8 cellular contexts compared by ENCODE assay signal in the genomic region with DNA sequence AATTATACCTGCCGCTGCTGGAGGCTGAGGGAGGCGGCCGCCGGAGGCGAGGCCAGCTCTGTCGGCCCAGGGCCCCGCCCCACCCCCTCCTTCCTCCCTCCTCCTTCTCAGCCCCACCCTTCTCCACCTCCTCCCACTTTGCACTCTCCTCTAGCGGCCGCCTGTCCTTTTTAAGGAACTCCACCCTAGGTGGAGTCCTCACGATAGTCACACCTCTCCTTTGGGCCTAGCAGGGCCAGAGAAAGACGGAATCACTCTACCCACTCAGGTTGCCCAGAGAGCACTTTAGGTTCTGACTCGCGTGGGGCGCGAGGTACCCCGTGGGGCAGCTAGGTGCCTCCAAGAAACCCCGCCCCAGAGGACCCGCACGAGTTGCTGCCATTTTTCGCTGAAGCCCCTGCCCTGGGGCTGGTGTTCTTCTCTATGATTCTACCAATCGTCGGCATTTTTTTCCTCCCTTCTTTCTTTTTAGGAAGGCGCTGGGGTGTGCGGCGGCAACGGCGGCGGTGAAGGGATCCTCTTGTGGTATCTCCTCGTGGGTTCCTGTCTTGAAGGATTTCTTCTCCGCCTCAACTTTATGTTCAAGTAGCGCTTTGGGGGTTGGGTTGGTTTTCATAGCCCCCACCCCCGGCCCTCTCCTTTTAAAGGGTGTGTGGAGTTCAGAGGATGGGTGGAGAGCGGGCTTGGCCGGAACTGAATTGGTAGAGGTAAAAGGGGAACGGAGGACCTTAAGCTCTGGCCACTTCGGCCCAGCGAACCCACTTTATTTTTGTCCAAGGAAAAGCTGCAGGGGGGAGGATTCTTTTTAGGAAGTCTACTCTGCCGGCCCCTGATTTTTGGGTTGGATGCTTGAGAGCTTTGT. TPM values are rescaled to one million over a fixed set of nuclear protein-coding genes. Genes with fewer than 3 reads are reported as not detected.
DNase-seq lines count a peak whose midpoint lies in the region; FAIRE-seq and TF ChIP-seq lines count a peak whose summit lies in the region.

A gene (plus strand): TSS at position 136 of the 862 bp plus-strand sequence. CDS start 979 bp downstream, outside the sequence.

- H3K4ac ChIP-seq in H9 (ENCODE audit: low read depth, low read length), result no peak within 1 kb of the TSS

- H2BK20ac ChIP-seq in H9 (ENCODE audit: low read depth, low read length, poor library complexity, severe bottlenecking), result no peak within 1 kb of the TSS

- no peaks in the 10 kb centered on the region for H3K79me2 ChIP-seq in H9 (ENCODE audit: insufficient read depth, low read length)

- no peak within 1 kb of the TSS for H4K91ac ChIP-seq in H9 (ENCODE audit: insufficient read length, low read depth, low read length)

- no peak within 1 kb of the TSS for H3K27ac ChIP-seq in H9 (ENCODE audit: insufficient read length, low read depth, low read length)

- peak within 1 kb of the TSS; percentile 44 for H2BK120ac ChIP-seq in H9 (ENCODE audit: low read depth, low read length, poor library complexity, severe bottlenecking)

- no peak within 1 kb of the TSS for H2AK5ac ChIP-seq in H9 (ENCODE audit: insufficient read length, low read length)

- H2AFZ ChIP-seq in H9 (ENCODE audit: low read length), result no peak within 1 kb of the TSS

- FAIRE-seq in GM12891 (lab: Jason Lieb, UNC), result peak; percentile 86

- peak within 1 kb of the TSS; percentile 30 for H3K4me3 ChIP-seq in astrocyte of the cerebellum (ENCODE audit: low read depth, low read length)

- peak within 1 kb of the TSS; percentile 44 for H3K9ac ChIP-seq in H9 (ENCODE audit: extremely low read depth, insufficient read length, low read length)

- no peak within 1 kb of the TSS for H3K18ac ChIP-seq in H9 (ENCODE audit: insufficient read length, low read depth, low read length)

- H3T11ph ChIP-seq in H9 (ENCODE audit: low read length), result no peak within 1 kb of the TSS

- H4K5ac ChIP-seq in H9 (ENCODE audit: insufficient read length, low read depth, low read length), result no peak within 1 kb of the TSS

- no peak within 1 kb of the TSS for H3K14ac ChIP-seq in H9 (ENCODE audit: insufficient read depth, low read length)

- H4K8ac ChIP-seq in H9 (replicated peaks; ENCODE audit: insufficient read length, low read depth, low read length), result no peak within 1 kb of the TSS

- H3K27me3 ChIP-seq in H9 (ENCODE audit: insufficient read depth, low read length), result no peaks in the 10 kb centered on the region; the same call in 1 of the 2 replicates

- H3K23ac ChIP-seq in H9 (ENCODE audit: insufficient read length, low read depth, low read length), result no peak within 1 kb of the TSS

- H3K9me3 ChIP-seq in H9 (ENCODE audit: control insufficient read depth, low read depth, low read length), result peaks cover 24% of the 10 kb centered on the region

- WGBS in H9 (ENCODE audit: extremely low coverage, insufficient read length, low lambda C conversion rate), result no CpG with 5 or more reads among the region's 38 CpGs

- peaks cover 17 to 18% of the 10 kb centered on the region in 2 experiments for H3K4me1 Mint-ChIP-seq in H9

- no peak for TF ChIP-seq CTCF in H9 (conservative IDR thresholded peaks at IDR 0.05)
- no peak for TF ChIP-seq CTCF in astrocyte of the cerebellum (IDR thresholded peaks at IDR 0.05; ENCODE audit: low read depth, low read length, missing control alignments)

- H3K27ac Mint-ChIP-seq in H9, result peak within 1 kb of the TSS; percentile 38 to 98 (median 39); a peak in 5 of 7 replicates

- H3K27me3 Mint-ChIP-seq in H9 (ENCODE audit: low read depth), result no peaks in the 10 kb centered on the region

- H4K20me1 ChIP-seq in H9 (ENCODE audit: control insufficient read depth, insufficient read depth, insufficient read length), result no peaks in the 10 kb centered on the region

- DNase-seq in GM12891 (ENCODE audit: insufficient read length, low spot score) (no peak), H9 (peak; percentile 77), OCI-M1 (lab: John Stamatoyannopoulos, UW) (peak; percentile 23), astrocyte of the cerebellum (ENCODE audit: low read depth) (no peak), iPS-NIHi7 (ENCODE audit: extremely low spot score) (peak; percentile 54), activated gamma-delta T cell (lab: John Stamatoyannopoulos, UW) (no peak), NCI-H1930 (lab: John Stamatoyannopoulos, UW) (no peak)
- DNase-seq in stimulated activated CD4-positive, alpha-beta T cell treated with anti-CD3 and anti-CD28 coated beads, Interleukin-15, amount 100 ng/mL, for 48 hours (ENCODE audit: low read depth in 2 of 2), result peak; percentile 16 to 29

- peak within 1 kb of the TSS; percentile 76 to 84 for H3K4me3 Mint-ChIP-seq in H9

- peaks cover 56 to 75% of the 10 kb centered on the region in 2 experiments for H3K9me3 Mint-ChIP-seq in H9

- no peak within 1 kb of the TSS for H2BK5ac ChIP-seq in H9 (ENCODE audit: insufficient read length, low read length)

- H3K4me1 ChIP-seq in H9 (ENCODE audit: insufficient read depth, low read length), result peaks cover 2% of the 10 kb centered on the region; the same call in 1 of the 2 replicates

- no peak within 1 kb of the TSS for H2BK15ac ChIP-seq in H9 (ENCODE audit: low read depth, low read length)

- no peak for TF ChIP-seq POLR2A in GM12891 (IDR thresholded peaks at IDR 0.05; ENCODE audit: low read depth, low read length)

- peaks cover 14% of the 10 kb centered on the region for H3K23me2 ChIP-seq in H9 (ENCODE audit: insufficient read length, low read depth, low read length, poor library complexity, severe bottlenecking)

- no peak within 1 kb of the TSS for H2BK12ac ChIP-seq in H9 (ENCODE audit: insufficient read length, low read depth, low read length)

- H3K56ac ChIP-seq in H9 (ENCODE audit: insufficient read length, low read depth, low read length), result no peak within 1 kb of the TSS

- in situ Hi-C loops in astrocyte of the cerebellum (cut with HindIII; ENCODE audit: low sequenced_read_pairs), result no loop called here

- H3K4me2 ChIP-seq in H9 (ENCODE audit: insufficient read depth, insufficient read length, low read length), result peak within 1 kb of the TSS; percentile 86

- H3K79me1 ChIP-seq in H9 (ENCODE audit: insufficient read depth, low read depth, low read length, poor library complexity, severe bottlenecking), result no peaks in the 10 kb centered on the region

- peaks cover 3 to 4% (median 3%) of the 10 kb centered on the region in 3 experiments; a peak in 6 of 7 replicates for H3K36me3 Mint-ChIP-seq in H9 (ENCODE audit: insufficient read depth in 1 of 3, low read depth in 3 of 3)

TF ChIP-seq in GM12891, 5 proteins besides CTCF, POLR2A, EP300 and RAD21:
- TF ChIP-seq POU2F2 (IDR thresholded peaks at IDR 0.05; ENCODE audit: low read depth, low read length) (no peak), POLR2AphosphoS5 (IDR thresholded peaks at IDR 0.05; ENCODE audit: low read depth, low read length) (no peak), PAX5 (IDR thresholded peaks at IDR 0.05; ENCODE audit: insufficient read depth, low read length, severe bottlenecking) (no peak), TAF1 (IDR thresholded peaks at IDR 0.05; ENCODE audit: low read depth, low read length) (no peak), SPI1 (IDR thresholded peaks at IDR 0.05; ENCODE audit: low read depth, low read length) (no peak)
TF ChIP-seq in GM12891: peak in this region for 0.

RNA-seq across cellular contexts. Expression of the gene that starts here (rescaled TPM):
- polyA plus RNA-seq in GM12891 (2012; ENCODE audit: low read depth, missing spikeins), result 2.3 TPM
- 7.3 and 7.7 TPM in 2 replicates for total RNA-seq in H9 (2021)

Comparison
In these comparisons a context has a peak if more than half of its experiments do, and no peak if none do; other contexts are left out.
1. DNase-seq: peak in H9 (single experiment), OCI-M1 (single experiment), iPS-NIHi7 (single experiment) and stimulated activated CD4-positive, alpha-beta T cell treated with anti-CD3 and anti-CD28 coated beads, Interleukin-15, amount 100 ng/mL, for 48 hours (2 of 2); none in GM12891 (single experiment), astrocyte of the cerebellum (single experiment), activated gamma-delta T cell (single experiment) and NCI-H1930 (0 of 2).